ENCODE assay signal across 1 cellular context in the genomic region with DNA sequence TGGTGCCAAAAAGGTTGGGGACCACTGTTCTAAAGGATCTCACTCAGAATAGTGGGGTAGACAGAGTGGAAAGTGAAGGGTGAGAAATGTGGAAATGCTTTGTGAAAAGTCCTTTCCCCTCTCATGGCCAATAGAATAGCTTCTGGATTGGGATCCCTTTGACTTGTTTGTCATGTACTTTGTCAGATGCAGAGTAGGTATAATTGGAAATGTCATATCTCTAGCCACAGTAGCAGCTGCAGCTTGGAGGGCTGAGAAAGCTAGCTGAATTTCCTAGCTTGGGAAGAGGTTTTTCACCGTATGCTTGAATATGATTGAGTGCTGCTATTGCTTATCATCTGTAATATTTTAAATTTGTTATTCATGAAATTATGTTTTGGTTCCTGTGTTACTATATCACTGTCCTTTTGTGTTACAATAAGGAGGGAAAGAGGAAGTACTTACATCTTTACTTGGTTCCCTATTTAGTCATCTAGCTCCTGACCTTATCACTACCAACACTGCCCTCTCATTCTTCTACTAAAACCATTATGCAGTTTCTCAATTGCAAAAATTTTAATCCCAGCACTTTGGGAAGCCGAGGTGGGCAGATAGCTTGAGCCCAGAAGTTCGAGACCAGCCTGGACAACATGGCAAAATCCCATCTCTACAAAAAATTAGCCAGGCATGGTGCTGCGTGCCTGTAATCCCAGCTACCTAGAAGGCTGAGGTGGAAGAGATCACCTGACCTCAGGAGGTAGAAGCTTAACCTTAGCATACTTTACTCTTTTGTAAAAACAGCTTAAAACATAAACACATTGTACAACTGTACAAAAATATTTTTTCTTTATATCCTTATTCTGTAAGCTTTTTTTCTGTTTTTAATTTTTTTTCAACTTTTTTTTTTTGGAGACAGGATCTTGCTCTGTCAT.
TF ChIP-seq lines count a peak whose summit lies in the region.

No MANE protein-coding gene starts in this region.

TF ChIP-seq in K562, 482 proteins besides CTCF, POLR2A, EP300 and RAD21 (continued from another document and continues in another):
- no peak for TF ChIP-seq GABPB2 (CRISPR knock-in tag; conservative IDR thresholded peaks at IDR 0.05)
- no peak for TF ChIP-seq MEF2A (IDR thresholded peaks at IDR 0.05; ENCODE audit: control insufficient read depth, low read depth, low read length)
- TF ChIP-seq ZNF76 (CRISPR knock-in tag; IDR thresholded peaks at IDR 0.05; ENCODE audit: borderline replicate concordance) = no peak
- TF ChIP-seq SOX6 (IDR thresholded peaks at IDR 0.05) = peak; percentile 58
- TF ChIP-seq, protein P1, sequence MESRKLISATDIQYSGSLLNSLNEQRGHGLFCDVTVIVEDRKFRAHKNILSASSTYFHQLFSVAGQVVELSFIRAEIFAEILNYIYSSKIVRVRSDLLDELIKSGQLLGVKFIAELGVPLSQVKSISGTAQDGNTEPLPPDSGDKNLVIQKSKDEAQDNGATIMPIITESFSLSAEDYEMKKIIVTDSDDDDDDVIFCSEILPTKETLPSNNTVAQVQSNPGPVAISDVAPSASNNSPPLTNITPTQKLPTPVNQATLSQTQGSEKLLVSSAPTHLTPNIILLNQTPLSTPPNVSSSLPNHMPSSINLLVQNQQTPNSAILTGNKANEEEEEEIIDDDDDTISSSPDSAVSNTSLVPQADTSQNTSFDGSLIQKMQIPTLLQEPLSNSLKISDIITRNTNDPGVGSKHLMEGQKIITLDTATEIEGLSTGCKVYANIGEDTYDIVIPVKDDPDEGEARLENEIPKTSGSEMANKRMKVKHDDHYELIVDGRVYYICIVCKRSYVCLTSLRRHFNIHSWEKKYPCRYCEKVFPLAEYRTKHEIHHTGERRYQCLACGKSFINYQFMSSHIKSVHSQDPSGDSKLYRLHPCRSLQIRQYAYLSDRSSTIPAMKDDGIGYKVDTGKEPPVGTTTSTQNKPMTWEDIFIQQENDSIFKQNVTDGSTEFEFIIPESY (CRISPR knock-in tag; IDR thresholded peaks at IDR 0.05) = no peak
- TF ChIP-seq ARID1B (IDR thresholded peaks at IDR 0.05) = peak; percentile 59
- no peak for TF ChIP-seq NONO (IDR thresholded peaks at IDR 0.05; ENCODE audit: low read depth in 2 of 2, low read length in 1 of 2)
- TF ChIP-seq, protein P2, sequence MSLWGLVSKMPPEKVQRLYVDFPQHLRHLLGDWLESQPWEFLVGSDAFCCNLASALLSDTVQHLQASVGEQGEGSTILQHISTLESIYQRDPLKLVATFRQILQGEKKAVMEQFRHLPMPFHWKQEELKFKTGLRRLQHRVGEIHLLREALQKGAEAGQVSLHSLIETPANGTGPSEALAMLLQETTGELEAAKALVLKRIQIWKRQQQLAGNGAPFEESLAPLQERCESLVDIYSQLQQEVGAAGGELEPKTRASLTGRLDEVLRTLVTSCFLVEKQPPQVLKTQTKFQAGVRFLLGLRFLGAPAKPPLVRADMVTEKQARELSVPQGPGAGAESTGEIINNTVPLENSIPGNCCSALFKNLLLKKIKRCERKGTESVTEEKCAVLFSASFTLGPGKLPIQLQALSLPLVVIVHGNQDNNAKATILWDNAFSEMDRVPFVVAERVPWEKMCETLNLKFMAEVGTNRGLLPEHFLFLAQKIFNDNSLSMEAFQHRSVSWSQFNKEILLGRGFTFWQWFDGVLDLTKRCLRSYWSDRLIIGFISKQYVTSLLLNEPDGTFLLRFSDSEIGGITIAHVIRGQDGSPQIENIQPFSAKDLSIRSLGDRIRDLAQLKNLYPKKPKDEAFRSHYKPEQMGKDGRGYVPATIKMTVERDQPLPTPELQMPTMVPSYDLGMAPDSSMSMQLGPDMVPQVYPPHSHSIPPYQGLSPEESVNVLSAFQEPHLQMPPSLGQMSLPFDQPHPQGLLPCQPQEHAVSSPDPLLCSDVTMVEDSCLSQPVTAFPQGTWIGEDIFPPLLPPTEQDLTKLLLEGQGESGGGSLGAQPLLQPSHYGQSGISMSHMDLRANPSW (CRISPR knock-in tag; IDR thresholded peaks at IDR 0.05) = no peak
- TF ChIP-seq DPF2 (IDR thresholded peaks at IDR 0.05) = peak; percentile 58; the same call in 1 of the 2 replicates
- TF ChIP-seq PRMT5 (CRISPR knock-in tag; IDR thresholded peaks at IDR 0.05) = no peak
- TF ChIP-seq, protein P3, sequence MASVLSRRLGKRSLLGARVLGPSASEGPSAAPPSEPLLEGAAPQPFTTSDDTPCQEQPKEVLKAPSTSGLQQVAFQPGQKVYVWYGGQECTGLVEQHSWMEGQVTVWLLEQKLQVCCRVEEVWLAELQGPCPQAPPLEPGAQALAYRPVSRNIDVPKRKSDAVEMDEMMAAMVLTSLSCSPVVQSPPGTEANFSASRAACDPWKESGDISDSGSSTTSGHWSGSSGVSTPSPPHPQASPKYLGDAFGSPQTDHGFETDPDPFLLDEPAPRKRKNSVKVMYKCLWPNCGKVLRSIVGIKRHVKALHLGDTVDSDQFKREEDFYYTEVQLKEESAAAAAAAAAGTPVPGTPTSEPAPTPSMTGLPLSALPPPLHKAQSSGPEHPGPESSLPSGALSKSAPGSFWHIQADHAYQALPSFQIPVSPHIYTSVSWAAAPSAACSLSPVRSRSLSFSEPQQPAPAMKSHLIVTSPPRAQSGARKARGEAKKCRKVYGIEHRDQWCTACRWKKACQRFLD (CRISPR knock-in tag; IDR thresholded peaks at IDR 0.05) = no peak
- TF ChIP-seq NR2C1 (IDR thresholded peaks at IDR 0.05) = no peak
- TF ChIP-seq NR2C1 (tag; IDR thresholded peaks at IDR 0.05) = peak; percentile 31; the same call in 1 of the 2 replicates
- TF ChIP-seq ZNF121 (CRISPR knock-in tag; conservative IDR thresholded peaks at IDR 0.05) = no peak
- TF ChIP-seq CEBPB (tag; IDR thresholded peaks at IDR 0.05) = 0 out of 2 replicates have a peak, but pooled peaks have one; percentile 30
- no peak for TF ChIP-seq ARHGAP35 (IDR thresholded peaks at IDR 0.05; ENCODE audit: partially characterized antibody)
- TF ChIP-seq RCOR1 (IDR thresholded peaks at IDR 0.05; ENCODE audit: borderline replicate concordance in 1 of 2, low read depth in 2 of 2, low read length in 2 of 2) = 0 out of 4 replicates have a peak, but pooled peaks of 1 of the 2 experiments have one; percentile 46
- no peak for TF ChIP-seq SMAD2 (IDR thresholded peaks at IDR 0.05; ENCODE audit: low read depth, low read length)
- peak; percentile 42; the same call in 1 of the 2 replicates for TF ChIP-seq SMARCC2 (IDR thresholded peaks at IDR 0.05; ENCODE audit: low read depth)
- TF ChIP-seq NCOA4 (IDR thresholded peaks at IDR 0.05; ENCODE audit: partially characterized antibody) = no peak
- no peak for TF ChIP-seq BCL6 (CRISPR knock-in tag; IDR thresholded peaks at IDR 0.05)
- TF ChIP-seq FOSL1 (tag; conservative IDR thresholded peaks at IDR 0.05) = peak; percentile 38; the same call in 1 of the 2 replicates
- peak; percentile 65; the same call in 1 of the 2 replicates for TF ChIP-seq SMARCA4 (IDR thresholded peaks at IDR 0.05)
- peak; percentile 75 for TF ChIP-seq SMARCE1 (IDR thresholded peaks at IDR 0.05)
- no peak for TF ChIP-seq ZNF431 (CRISPR knock-in tag; IDR thresholded peaks at IDR 0.05)
- TF ChIP-seq DMBX1 (CRISPR knock-in tag; IDR thresholded peaks at IDR 0.05; ENCODE audit: borderline replicate concordance) = no peak
- no peak for TF ChIP-seq ESRRB (CRISPR knock-in tag; IDR thresholded peaks at IDR 0.05; ENCODE audit: borderline replicate concordance)
- no peak for TF ChIP-seq ZNF175 (CRISPR knock-in tag; IDR thresholded peaks at IDR 0.05; ENCODE audit: low read depth)
- TF ChIP-seq MCM2 (IDR thresholded peaks at IDR 0.05; ENCODE audit: low read depth) = no peak
- TF ChIP-seq MTA1 (IDR thresholded peaks at IDR 0.05; ENCODE audit: borderline replicate concordance) = peak; percentile 13; the same call in 1 of the 2 replicates
- TF ChIP-seq, protein P4, sequence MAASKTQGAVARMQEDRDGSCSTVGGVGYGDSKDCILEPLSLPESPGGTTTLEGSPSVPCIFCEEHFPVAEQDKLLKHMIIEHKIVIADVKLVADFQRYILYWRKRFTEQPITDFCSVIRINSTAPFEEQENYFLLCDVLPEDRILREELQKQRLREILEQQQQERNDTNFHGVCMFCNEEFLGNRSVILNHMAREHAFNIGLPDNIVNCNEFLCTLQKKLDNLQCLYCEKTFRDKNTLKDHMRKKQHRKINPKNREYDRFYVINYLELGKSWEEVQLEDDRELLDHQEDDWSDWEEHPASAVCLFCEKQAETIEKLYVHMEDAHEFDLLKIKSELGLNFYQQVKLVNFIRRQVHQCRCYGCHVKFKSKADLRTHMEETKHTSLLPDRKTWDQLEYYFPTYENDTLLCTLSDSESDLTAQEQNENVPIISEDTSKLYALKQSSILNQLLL (CRISPR knock-in tag; IDR thresholded peaks at IDR 0.05; ENCODE audit: borderline replicate concordance) = no peak
- no peak for TF ChIP-seq CEBPG (CRISPR knock-in tag; IDR thresholded peaks at IDR 0.05)
- 0 out of 4 replicates have a peak, but pooled peaks of 1 of the 2 experiments have one; percentile 7 for TF ChIP-seq CEBPG (tag; conservative IDR thresholded peaks at IDR 0.05 in 1 of 2, IDR thresholded peaks at IDR 0.05 in 1 of 2)
- no peak for TF ChIP-seq NBN (IDR thresholded peaks at IDR 0.05; ENCODE audit: low read depth)
- no peak for TF ChIP-seq ZNF239 (CRISPR knock-in tag; IDR thresholded peaks at IDR 0.05)
- peak; percentile 69 for TF ChIP-seq ADNP (tag; IDR thresholded peaks at IDR 0.05)
- TF ChIP-seq, protein P5, sequence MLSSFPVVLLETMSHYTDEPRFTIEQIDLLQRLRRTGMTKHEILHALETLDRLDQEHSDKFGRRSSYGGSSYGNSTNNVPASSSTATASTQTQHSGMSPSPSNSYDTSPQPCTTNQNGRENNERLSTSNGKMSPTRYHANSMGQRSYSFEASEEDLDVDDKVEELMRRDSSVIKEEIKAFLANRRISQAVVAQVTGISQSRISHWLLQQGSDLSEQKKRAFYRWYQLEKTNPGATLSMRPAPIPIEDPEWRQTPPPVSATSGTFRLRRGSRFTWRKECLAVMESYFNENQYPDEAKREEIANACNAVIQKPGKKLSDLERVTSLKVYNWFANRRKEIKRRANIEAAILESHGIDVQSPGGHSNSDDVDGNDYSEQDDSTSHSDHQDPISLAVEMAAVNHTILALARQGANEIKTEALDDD (IDR thresholded peaks at IDR 0.05) = peak; percentile 90
- TF ChIP-seq PTRF (tag; IDR thresholded peaks at IDR 0.05) = no peak
- TF ChIP-seq, protein P6, sequence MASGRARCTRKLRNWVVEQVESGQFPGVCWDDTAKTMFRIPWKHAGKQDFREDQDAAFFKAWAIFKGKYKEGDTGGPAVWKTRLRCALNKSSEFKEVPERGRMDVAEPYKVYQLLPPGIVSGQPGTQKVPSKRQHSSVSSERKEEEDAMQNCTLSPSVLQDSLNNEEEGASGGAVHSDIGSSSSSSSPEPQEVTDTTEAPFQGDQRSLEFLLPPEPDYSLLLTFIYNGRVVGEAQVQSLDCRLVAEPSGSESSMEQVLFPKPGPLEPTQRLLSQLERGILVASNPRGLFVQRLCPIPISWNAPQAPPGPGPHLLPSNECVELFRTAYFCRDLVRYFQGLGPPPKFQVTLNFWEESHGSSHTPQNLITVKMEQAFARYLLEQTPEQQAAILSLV (tag; IDR thresholded peaks at IDR 0.05) = no peak
- TF ChIP-seq, protein P7, sequence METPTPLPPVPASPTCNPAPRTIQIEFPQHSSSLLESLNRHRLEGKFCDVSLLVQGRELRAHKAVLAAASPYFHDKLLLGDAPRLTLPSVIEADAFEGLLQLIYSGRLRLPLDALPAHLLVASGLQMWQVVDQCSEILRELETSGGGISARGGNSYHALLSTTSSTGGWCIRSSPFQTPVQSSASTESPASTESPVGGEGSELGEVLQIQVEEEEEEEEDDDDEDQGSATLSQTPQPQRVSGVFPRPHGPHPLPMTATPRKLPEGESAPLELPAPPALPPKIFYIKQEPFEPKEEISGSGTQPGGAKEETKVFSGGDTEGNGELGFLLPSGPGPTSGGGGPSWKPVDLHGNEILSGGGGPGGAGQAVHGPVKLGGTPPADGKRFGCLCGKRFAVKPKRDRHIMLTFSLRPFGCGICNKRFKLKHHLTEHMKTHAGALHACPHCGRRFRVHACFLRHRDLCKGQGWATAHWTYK (CRISPR knock-in tag; IDR thresholded peaks at IDR 0.05) = no peak
- TF ChIP-seq, protein P8, sequence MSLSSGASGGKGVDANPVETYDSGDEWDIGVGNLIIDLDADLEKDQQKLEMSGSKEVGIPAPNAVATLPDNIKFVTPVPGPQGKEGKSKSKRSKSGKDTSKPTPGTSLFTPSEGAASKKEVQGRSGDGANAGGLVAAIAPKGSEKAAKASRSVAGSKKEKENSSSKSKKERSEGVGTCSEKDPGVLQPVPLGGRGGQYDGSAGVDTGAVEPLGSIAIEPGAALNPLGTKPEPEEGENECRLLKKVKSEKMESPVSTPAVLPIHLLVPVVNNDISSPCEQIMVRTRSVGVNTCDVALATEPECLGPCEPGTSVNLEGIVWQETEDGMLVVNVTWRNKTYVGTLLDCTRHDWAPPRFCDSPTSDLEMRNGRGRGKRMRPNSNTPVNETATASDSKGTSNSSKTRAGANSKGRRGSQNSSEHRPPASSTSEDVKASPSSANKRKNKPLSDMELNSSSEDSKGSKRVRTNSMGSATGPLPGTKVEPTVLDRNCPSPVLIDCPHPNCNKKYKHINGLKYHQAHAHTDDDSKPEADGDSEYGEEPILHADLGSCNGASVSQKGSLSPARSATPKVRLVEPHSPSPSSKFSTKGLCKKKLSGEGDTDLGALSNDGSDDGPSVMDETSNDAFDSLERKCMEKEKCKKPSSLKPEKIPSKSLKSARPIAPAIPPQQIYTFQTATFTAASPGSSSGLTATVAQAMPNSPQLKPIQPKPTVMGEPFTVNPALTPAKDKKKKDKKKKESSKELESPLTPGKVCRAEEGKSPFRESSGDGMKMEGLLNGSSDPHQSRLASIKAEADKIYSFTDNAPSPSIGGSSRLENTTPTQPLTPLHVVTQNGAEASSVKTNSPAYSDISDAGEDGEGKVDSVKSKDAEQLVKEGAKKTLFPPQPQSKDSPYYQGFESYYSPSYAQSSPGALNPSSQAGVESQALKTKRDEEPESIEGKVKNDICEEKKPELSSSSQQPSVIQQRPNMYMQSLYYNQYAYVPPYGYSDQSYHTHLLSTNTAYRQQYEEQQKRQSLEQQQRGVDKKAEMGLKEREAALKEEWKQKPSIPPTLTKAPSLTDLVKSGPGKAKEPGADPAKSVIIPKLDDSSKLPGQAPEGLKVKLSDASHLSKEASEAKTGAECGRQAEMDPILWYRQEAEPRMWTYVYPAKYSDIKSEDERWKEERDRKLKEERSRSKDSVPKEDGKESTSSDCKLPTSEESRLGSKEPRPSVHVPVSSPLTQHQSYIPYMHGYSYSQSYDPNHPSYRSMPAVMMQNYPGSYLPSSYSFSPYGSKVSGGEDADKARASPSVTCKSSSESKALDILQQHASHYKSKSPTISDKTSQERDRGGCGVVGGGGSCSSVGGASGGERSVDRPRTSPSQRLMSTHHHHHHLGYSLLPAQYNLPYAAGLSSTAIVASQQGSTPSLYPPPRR (CRISPR knock-in tag; IDR thresholded peaks at IDR 0.05; ENCODE audit: borderline replicate concordance) = no peak
- no peak for TF ChIP-seq ZC3H8 (IDR thresholded peaks at IDR 0.05)
